1 cellular context compared by ENCODE assay signal in genomic region chr20:61173267-61173666, GRCh38.
TF ChIP-seq lines count a peak whose summit lies in the region.

No MANE protein-coding gene starts in this region.

TF ChIP-seq in HEK293, 187 proteins besides CTCF, POLR2A, EP300 and RAD21 (continued from another document):
- no peak for TF ChIP-seq ZNF146 (tag by site-specific recombination; IDR thresholded peaks at IDR 0.05)
TF ChIP-seq in HEK293: peak in this region for 3.
